Comparison of ENCODE assay signal across 2 cellular contexts in genomic region chr19:55345101-55345817, GRCh38.
TF ChIP-seq lines count a peak whose summit lies in the region.

No MANE protein-coding gene starts in this region.

TF ChIP-seq in GM23338, 12 proteins besides CTCF, POLR2A, EP300 and RAD21:
- no peak for TF ChIP-seq POLR2AphosphoS5 (IDR thresholded peaks at IDR 0.05; ENCODE audit: low read depth)
- TF ChIP-seq ETS1 (IDR thresholded peaks at IDR 0.05): no peak
- no peak for TF ChIP-seq REST (IDR thresholded peaks at IDR 0.05; ENCODE audit: unreplicated experiment)
- TF ChIP-seq ZNF462 (CRISPR knock-in tag; IDR thresholded peaks at IDR 0.05): no peak
- TF ChIP-seq ZNF331 (CRISPR knock-in tag; IDR thresholded peaks at IDR 0.05; ENCODE audit: low read depth): no peak

TF ChIP-seq in H1, 55 proteins besides CTCF, POLR2A, EP300 and RAD21:
- TF ChIP-seq BRCA1 (IDR thresholded peaks at IDR 0.05; ENCODE audit: low read depth, low read length): no peak
- no peak for TF ChIP-seq EGR1 (IDR thresholded peaks at IDR 0.05; ENCODE audit: borderline replicate concordance, low read depth, low read length)
- no peak for TF ChIP-seq ZNF274 (IDR thresholded peaks at IDR 0.05; ENCODE audit: borderline replicate concordance, extremely low read depth, low read length)
- TF ChIP-seq HDAC6 (IDR thresholded peaks at IDR 0.05; ENCODE audit: low read depth, low read length): no peak
- no peak for TF ChIP-seq HDAC2 (IDR thresholded peaks at IDR 0.05; ENCODE audit: borderline replicate concordance in 1 of 2, low read depth in 2 of 2, low read length in 2 of 2)
